8 cellular contexts compared by ENCODE assay signal in the genomic region with DNA sequence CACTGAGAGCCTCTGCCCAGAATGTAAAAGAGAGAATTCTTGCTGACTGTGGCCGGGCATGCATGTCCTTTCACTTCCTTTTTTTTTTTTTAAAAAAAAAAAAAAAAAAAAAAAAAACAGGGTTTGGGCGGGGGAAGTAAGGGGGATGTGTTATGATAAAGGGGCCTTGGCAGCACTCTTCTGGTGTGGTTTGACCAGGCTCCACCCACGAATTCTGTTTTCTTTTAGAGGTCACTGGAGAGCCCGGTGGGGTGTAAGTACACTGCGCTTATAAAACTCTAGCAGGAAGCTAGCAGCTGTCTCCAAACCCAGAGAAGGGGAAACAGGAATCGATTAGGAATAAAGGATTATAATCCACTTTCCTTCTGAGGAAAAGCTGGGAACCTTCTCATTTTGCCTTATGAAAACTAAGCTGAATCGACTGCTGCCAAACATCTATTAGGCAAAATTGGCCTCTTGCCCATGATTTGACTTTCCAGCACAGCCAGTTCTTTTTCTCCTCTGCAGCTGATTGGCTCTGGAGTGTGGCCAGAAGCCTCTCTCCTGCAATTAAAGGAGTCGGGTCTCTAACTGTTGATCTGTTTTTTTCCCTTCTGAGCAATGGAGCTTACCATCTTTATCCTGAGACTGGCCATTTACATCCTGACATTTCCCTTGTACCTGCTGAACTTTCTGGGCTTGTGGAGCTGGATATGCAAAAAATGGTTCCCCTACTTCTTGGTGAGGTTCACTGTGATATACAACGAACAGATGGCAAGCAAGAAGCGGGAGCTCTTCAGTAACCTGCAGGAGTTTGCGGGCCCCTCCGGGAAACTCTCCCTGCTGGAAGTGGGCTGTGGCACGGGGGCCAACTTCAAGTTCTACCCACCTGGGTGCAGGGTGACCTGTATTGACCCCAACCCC. TPM values are rescaled to one million over a fixed set of nuclear protein-coding genes. Genes with fewer than 3 reads are reported as not detected.
DNase-seq lines count a peak whose midpoint lies in the region; ATAC-seq, FAIRE-seq and TF ChIP-seq lines count a peak whose summit lies in the region.

No MANE protein-coding gene starts in this region.

- H3K9ac ChIP-seq in HCT116 (ENCODE audit: low read length) (0 out of 2 replicates have a peak overlapping the region, but pooled peaks have one; percentile 10), skeletal muscle tissue (ENCODE audit: low read depth in 1 of 3, low read length in 3 of 3) (peak overlapping the region; percentile 70 to 89 (median 79))

- H3K4me1 ChIP-seq in HCT116 (ENCODE audit: control insufficient read depth in 1 of 2, insufficient read depth in 2 of 2, low read length in 2 of 2) (peaks cover 18 to 21% of the 10 kb centered on the region in 2 experiments; a peak in 3 of 4 replicates), skeletal muscle tissue (ENCODE audit: control insufficient read depth in 3 of 3, insufficient read depth in 3 of 3, low read length in 3 of 3) (peaks cover 14 to 27% (median 26%) of the 10 kb centered on the region in 3 donors)

- POLR2A ChIA-PET in HCT116 (lab: Charles Lee) (no interaction called here), RWPE1 (lab: Yijun Ruan, JAX; ENCODE audit: low non-redundant PET) (no interaction called here)

- H3K27ac Mint-ChIP-seq in activated naive CD4-positive, alpha-beta T cell treated with anti-CD3 and anti-CD28 coated beads for 36 hours, result no peak overlapping the region

- no peaks in the 10 kb centered on the region for H3K27me3 ChIP-seq in HCT116 (ENCODE audit: insufficient read depth, low read length)
- no peaks in the 10 kb centered on the region for H3K27me3 ChIP-seq in skeletal muscle tissue (ENCODE audit: control insufficient read depth in 3 of 3, insufficient read depth in 3 of 3, low read length in 3 of 3)

- TF ChIP-seq POLR2A in HCT116 (IDR thresholded peaks at IDR 0.05; ENCODE audit: borderline replicate concordance, extremely low read depth, insufficient read depth, insufficient read length), result no peak

- no peaks in the 10 kb centered on the region for H4K20me1 ChIP-seq in HCT116 (ENCODE audit: insufficient read depth)

- no peak for TF ChIP-seq CTCF in HCT116 (IDR thresholded peaks at IDR 0.05 in 2 of 3, conservative IDR thresholded peaks at IDR 0.05 in 1 of 3; ENCODE audit: borderline replicate concordance in 1 of 3, insufficient read depth in 1 of 3, low read depth in 2 of 3, low read length in 2 of 3)
- no peak for TF ChIP-seq CTCF in LNCaP clone FGC (IDR thresholded peaks at IDR 0.05; ENCODE audit: control insufficient read depth, extremely low read depth, insufficient read depth)
- no peak for TF ChIP-seq CTCF in RWPE1 (conservative IDR thresholded peaks at IDR 0.05; ENCODE audit: low read depth)

- peak overlapping the region; percentile 95 for H2AFZ ChIP-seq in HCT116 (ENCODE audit: low read depth, low read length, poor library complexity, severe bottlenecking)

- no peaks in the 10 kb centered on the region for H3K27me3 Mint-ChIP-seq in activated naive CD4-positive, alpha-beta T cell treated with anti-CD3 and anti-CD28 coated beads for 36 hours (ENCODE audit: low read depth)

- intact Hi-C loops in activated naive CD4-positive, alpha-beta T cell treated with anti-CD3 and anti-CD28 coated beads for 36 hours (cut with micrococcal nuclease), result no loop called here
- intact Hi-C loops in HCT116 (cut with micrococcal nuclease), result no loop called here

- no peaks in the 10 kb centered on the region for H3K9me3 Mint-ChIP-seq in activated naive CD4-positive, alpha-beta T cell treated with anti-CD3 and anti-CD28 coated beads for 36 hours

- no peaks in the 10 kb centered on the region for H3K9me3 ChIP-seq in HCT116 (ENCODE audit: control insufficient read depth in 1 of 2, insufficient read depth in 1 of 2, low read depth in 1 of 2, low read length in 2 of 2)
- no peaks in the 10 kb centered on the region for H3K9me3 ChIP-seq in skeletal muscle tissue (ENCODE audit: control insufficient read depth in 3 of 3, low read length in 3 of 3)

- no peaks in the 10 kb centered on the region for H3K36me3 Mint-ChIP-seq in activated naive CD4-positive, alpha-beta T cell treated with anti-CD3 and anti-CD28 coated beads for 36 hours (ENCODE audit: low read depth)

- no peaks in the 10 kb centered on the region for H3K36me3 ChIP-seq in HCT116 (ENCODE audit: control insufficient read depth in 1 of 2, insufficient read depth in 2 of 2, low read length in 2 of 2)
- H3K36me3 ChIP-seq in skeletal muscle tissue (ENCODE audit: control insufficient read depth in 3 of 3, insufficient read depth in 3 of 3, low read length in 3 of 3), result peaks cover 0 to 14% (median 8%) of the 10 kb centered on the region in 3 donors

- FAIRE-seq in islet of Langerhans (lab: Jason Lieb, UNC), result peak; percentile 64

- no peaks in the 10 kb centered on the region for H3K9me2 ChIP-seq in HCT116 (ENCODE audit: insufficient read depth)

- H3K4me3 ChIP-seq in HCT116 (replicated peaks in 1 of 2; ENCODE audit: low read depth in 1 of 2, low read length in 2 of 2), result peak overlapping the region; percentile 20 to 29
- H3K4me3 ChIP-seq in LNCaP clone FGC (ENCODE audit: low read depth, low read length), result peak overlapping the region; percentile 62
- peak overlapping the region; percentile 68 to 98 (median 83) for H3K4me3 ChIP-seq in skeletal muscle tissue (ENCODE audit: low read length in 3 of 3)

- peak overlapping the region; percentile 68 for H3K4me2 ChIP-seq in HCT116 (ENCODE audit: low read length)

- CTCF ChIA-PET in activated naive CD4-positive, alpha-beta T cell treated with anti-CD3 and anti-CD28 coated beads for 36 hours (lab: Charles Lee), result interaction anchor here (0.6 to 1.5 kb wide), 3 partner anchors 10 to 164 kb away, joined by 4 read pairs; no protein-coding TSS in a partner anchor
- CTCF ChIA-PET in HCT116 (lab: Charles Lee), result interaction anchor here (0.6 to 1.2 kb wide), 2 partner anchors 159 to 813 kb away, joined by 3 read pairs; a partner anchor contains a TSS
- CTCF ChIA-PET in RWPE1 (lab: Yijun Ruan, JAX), result interaction anchor here (0.7 to 0.9 kb wide), 2 partner anchors 65 to 102 kb away, joined by 3 read pairs; a partner anchor contains a TSS

- peak overlapping the region; percentile 43 for H3K4me3 Mint-ChIP-seq in activated naive CD4-positive, alpha-beta T cell treated with anti-CD3 and anti-CD28 coated beads for 36 hours

- no TSS peak for BruUV-seq in HCT116 (replicated peaks; lab: Mats Ljungman, UMichigan)

- no peak for TF ChIP-seq RAD21 in HCT116 (IDR thresholded peaks at IDR 0.05; ENCODE audit: low read depth)

- H3K79me2 ChIP-seq in HCT116 (ENCODE audit: insufficient read depth, low read length), result no peaks in the 10 kb centered on the region

- ATAC-seq in HCT116, result peak; percentile 88

- DNase-seq in activated naive CD4-positive, alpha-beta T cell treated with anti-CD3 and anti-CD28 coated beads for 36 hours, result peak; percentile 16
- no peak for DNase-seq in activated naive CD4-positive, alpha-beta T cell treated with anti-CD3 and anti-CD28 coated beads, Interleukin-2, amount 50 U/mL, for 16 hours
- DNase-seq in HCT116 (ENCODE audit: low read depth, low spot score), result peak; percentile 34
- peak; percentile 97 for DNase-seq in LNCaP clone FGC (ENCODE audit: low read depth)
- DNase-seq in RWPE1 (ENCODE audit: low spot score), result peak; percentile 66
- peak; percentile 83 for DNase-seq in cerebellum (ENCODE audit: low spot score)

- H3K4me1 Mint-ChIP-seq in activated naive CD4-positive, alpha-beta T cell treated with anti-CD3 and anti-CD28 coated beads for 36 hours (ENCODE audit: low read depth), result peaks cover 19% of the 10 kb centered on the region

- peak overlapping the region; percentile 57 for H3K27ac ChIP-seq in HCT116 (ENCODE audit: low read depth, low read length)
- peak overlapping the region; percentile 81 for H3K27ac ChIP-seq in RWPE1
- peak overlapping the region; percentile 86 for H3K27ac ChIP-seq in skeletal muscle tissue (ENCODE audit: low read depth, low read length)

- RAD21 ChIA-PET in HCT116 (lab: Charles Lee; ENCODE audit: low non-redundant PET in 1 of 2, low total read pairs in 2 of 2, uncharacterized antibody in 2 of 2, unreplicated experiment in 2 of 2), result interaction anchor here in 1 of 2 experiments (0.5 kb wide), 1 partner anchor 24 kb away, joined by 3 read pairs; no protein-coding TSS in a partner anchor

TF ChIP-seq in HCT116, 20 proteins besides CTCF, POLR2A, EP300 and RAD21:
- TF ChIP-seq CEBPB (IDR thresholded peaks at IDR 0.05; ENCODE audit: low read depth), result no peak
- no peak for TF ChIP-seq ZFX (IDR thresholded peaks at IDR 0.05)
- no peak for TF ChIP-seq ZNF274 (IDR thresholded peaks at IDR 0.05; ENCODE audit: low read depth, low read length)
- no peak for TF ChIP-seq EZH2 (IDR thresholded peaks at IDR 0.05)
- no peak for TF ChIP-seq TCF7L2 (IDR thresholded peaks at IDR 0.05; ENCODE audit: borderline replicate concordance, extremely low read depth, insufficient read depth, insufficient read length)
- no peak for TF ChIP-seq EZH2phosphoT487 (IDR thresholded peaks at IDR 0.05; ENCODE audit: borderline replicate concordance)
- no peak for TF ChIP-seq ELF1 (IDR thresholded peaks at IDR 0.05; ENCODE audit: borderline replicate concordance, low read depth)
- TF ChIP-seq POLR2AphosphoS5 (IDR thresholded peaks at IDR 0.05; ENCODE audit: low read depth, low read length), result peak; percentile 36; the same call in 1 of the 2 replicates
- TF ChIP-seq SRF (IDR thresholded peaks at IDR 0.05; ENCODE audit: low read depth), result no peak

RNA-seq across cellular contexts. Expression of a gene that starts 27.7 kb away (rescaled TPM):
- total RNA-seq in activated naive CD4-positive, alpha-beta T cell treated with anti-CD3 and anti-CD28 coated beads for 36 hours, result not detected
- total RNA-seq in HCT116 (2021; ENCODE audit: unreplicated experiment), result not detected
- polyA plus RNA-seq in HCT116 (2012), result not detected in 2 replicates
- total RNA-seq in cerebellum, result not detected
- total RNA-seq in skeletal muscle tissue, result not detected

Comparison
In these comparisons a context has a peak if more than half of its experiments do, and no peak if none do; other contexts are left out.
1. H3K4me3 ChIP-seq: peak in every context shown above with its lines; median percentile 83 in skeletal muscle tissue; 62 in LNCaP clone FGC; 24 in HCT116.